In the genomic region with DNA sequence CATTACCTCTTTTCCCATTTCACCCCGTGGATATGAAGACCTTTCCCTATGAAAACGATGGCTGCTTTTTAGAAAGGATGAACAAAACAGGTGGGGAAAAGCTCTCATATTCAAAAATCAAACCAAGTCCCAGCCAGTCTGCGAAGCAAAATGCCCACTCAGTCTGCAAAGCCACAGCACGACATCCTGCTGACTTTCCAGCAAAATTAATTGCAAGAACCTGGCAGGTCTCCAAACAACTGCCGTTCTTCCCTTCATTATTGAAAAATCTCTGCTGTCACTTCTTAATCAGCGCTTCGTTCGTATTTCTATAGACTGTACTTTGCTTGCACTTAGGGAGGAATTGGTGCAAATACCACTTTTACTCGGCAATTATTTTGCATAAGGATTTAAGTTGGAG, we compare ENCODE assay signal across 17 cellular contexts.
DNase-seq lines count a peak whose midpoint lies in the region; TF ChIP-seq lines count a peak whose summit lies in the region.
"Had no signal": no experiment of that assay in that cellular context is flagged by ENCODE, and none has a peak within 500 bp of the region (broad histone marks: within the 10 kb centered on the region; RNA-seq: fewer than 3 reads in every experiment).

No MANE protein-coding gene starts in this region.

- H4K20me1 ChIP-seq in neural cell (ENCODE audit: insufficient read depth): no peaks in the 10 kb centered on the region

- H3K4me3 ChIP-seq in neural cell (ENCODE audit: low read length) (peak overlapping the region; percentile 41), MG63 (no peak overlapping the region), H7 (ENCODE audit: insufficient read depth, low read depth, low read length) (no peak overlapping the region)
- H3K4me3 ChIP-seq: K562 had no signal

- DNase-seq in DMS 273 (lab: John Stamatoyannopoulos, UW; ENCODE audit: unreplicated experiment) (peak; percentile 17), DMS 273 treated with DMSO at 0.1 percent for 48 hours (lab: John Stamatoyannopoulos, UW) (no peak), NCI-H146 treated with DMSO at 0.1 percent for 48 hours (lab: John Stamatoyannopoulos, UW; ENCODE audit: unreplicated experiment) (peak; percentile 15), OCI-M1 (lab: John Stamatoyannopoulos, UW) (peak; percentile 15), MG63 (no peak), H7 (no peak), ureter (ENCODE audit: low spot score) (no peak)
- DNase-seq: Calu3; CD4-positive, alpha-beta T cell; GF-D8; MV-4-11; NCI-H1694 treated with DMSO at 0.1 percent for 48 hours; NCI-H345; NCI-H526 had no signal

- no peak overlapping the region for H3K27ac ChIP-seq in neural cell (ENCODE audit: low read length)
- H3K27ac ChIP-seq: 22Rv1 had no signal

- no peak overlapping the region for H2AFZ ChIP-seq in neural cell (ENCODE audit: low read depth, low read length)

- H3K4me2 ChIP-seq in neural cell (ENCODE audit: low read length): no peak overlapping the region

- H3K36me3 ChIP-seq in neural cell (ENCODE audit: insufficient read depth, low read length) (no peaks in the 10 kb centered on the region), MG63 (no peaks in the 10 kb centered on the region), H7 (replicated peaks; ENCODE audit: control insufficient read depth, insufficient read depth, low read length) (no peaks in the 10 kb centered on the region)

- H3K27me3 ChIP-seq in neural cell (ENCODE audit: insufficient read depth, low read depth, low read length) (no peaks in the 10 kb centered on the region), MG63 (no peaks in the 10 kb centered on the region; the same call in 1 of the 2 replicates), H7 (ENCODE audit: control insufficient read depth, insufficient read depth, low read length) (no peaks in the 10 kb centered on the region)

- TF ChIP-seq CTCF in neural cell (IDR thresholded peaks at IDR 0.05; ENCODE audit: poor library complexity, severe bottlenecking): no peak

- H3F3A ChIP-seq in neural cell (ENCODE audit: insufficient read depth, low read length, poor library complexity, severe bottlenecking): no peaks in the 10 kb centered on the region

- no peaks in the 10 kb centered on the region for H3K79me2 ChIP-seq in neural cell (replicated peaks; ENCODE audit: insufficient read depth, low read length)

- H3K9ac ChIP-seq in neural cell (ENCODE audit: low read length): peak overlapping the region; percentile 3

- no peak for TF ChIP-seq EP300 in neural cell (conservative IDR thresholded peaks at IDR 0.05; ENCODE audit: poor library complexity, severe bottlenecking)

- H3K9me2 ChIP-seq in neural cell (ENCODE audit: insufficient read depth, low read length): no peaks in the 10 kb centered on the region

- no peak for TF ChIP-seq RAD21 in neural cell (conservative IDR thresholded peaks at IDR 0.05)

- no peaks in the 10 kb centered on the region for H3K9me3 ChIP-seq in neural cell (ENCODE audit: low read length)
- H3K9me3 ChIP-seq in MG63: no peaks in the 10 kb centered on the region

TF ChIP-seq in neural cell, 6 proteins besides CTCF, POLR2A, EP300 and RAD21:
- TF ChIP-seq, protein P1, sequence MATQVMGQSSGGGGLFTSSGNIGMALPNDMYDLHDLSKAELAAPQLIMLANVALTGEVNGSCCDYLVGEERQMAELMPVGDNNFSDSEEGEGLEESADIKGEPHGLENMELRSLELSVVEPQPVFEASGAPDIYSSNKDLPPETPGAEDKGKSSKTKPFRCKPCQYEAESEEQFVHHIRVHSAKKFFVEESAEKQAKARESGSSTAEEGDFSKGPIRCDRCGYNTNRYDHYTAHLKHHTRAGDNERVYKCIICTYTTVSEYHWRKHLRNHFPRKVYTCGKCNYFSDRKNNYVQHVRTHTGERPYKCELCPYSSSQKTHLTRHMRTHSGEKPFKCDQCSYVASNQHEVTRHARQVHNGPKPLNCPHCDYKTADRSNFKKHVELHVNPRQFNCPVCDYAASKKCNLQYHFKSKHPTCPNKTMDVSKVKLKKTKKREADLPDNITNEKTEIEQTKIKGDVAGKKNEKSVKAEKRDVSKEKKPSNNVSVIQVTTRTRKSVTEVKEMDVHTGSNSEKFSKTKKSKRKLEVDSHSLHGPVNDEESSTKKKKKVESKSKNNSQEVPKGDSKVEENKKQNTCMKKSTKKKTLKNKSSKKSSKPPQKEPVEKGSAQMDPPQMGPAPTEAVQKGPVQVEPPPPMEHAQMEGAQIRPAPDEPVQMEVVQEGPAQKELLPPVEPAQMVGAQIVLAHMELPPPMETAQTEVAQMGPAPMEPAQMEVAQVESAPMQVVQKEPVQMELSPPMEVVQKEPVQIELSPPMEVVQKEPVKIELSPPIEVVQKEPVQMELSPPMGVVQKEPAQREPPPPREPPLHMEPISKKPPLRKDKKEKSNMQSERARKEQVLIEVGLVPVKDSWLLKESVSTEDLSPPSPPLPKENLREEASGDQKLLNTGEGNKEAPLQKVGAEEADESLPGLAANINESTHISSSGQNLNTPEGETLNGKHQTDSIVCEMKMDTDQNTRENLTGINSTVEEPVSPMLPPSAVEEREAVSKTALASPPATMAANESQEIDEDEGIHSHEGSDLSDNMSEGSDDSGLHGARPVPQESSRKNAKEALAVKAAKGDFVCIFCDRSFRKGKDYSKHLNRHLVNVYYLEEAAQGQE (IDR thresholded peaks at IDR 0.05; ENCODE audit: borderline replicate concordance): no peak
- TF ChIP-seq EZH2 (IDR thresholded peaks at IDR 0.05; ENCODE audit: borderline replicate concordance, insufficient read depth, low read length, poor library complexity, severe bottlenecking) (no peak), MXI1 (conservative IDR thresholded peaks at IDR 0.05; ENCODE audit: poor library complexity, severe bottlenecking) (no peak), POLR2AphosphoS5 (IDR thresholded peaks at IDR 0.05) (no peak), SMC3 (conservative IDR thresholded peaks at IDR 0.05; ENCODE audit: poor library complexity) (no peak), TAF1 (IDR thresholded peaks at IDR 0.05; ENCODE audit: low read depth) (no peak)

Comparison
In these comparisons a context has a peak if more than half of its experiments do, and no peak if none do; other contexts are left out.
1. DNase-seq: peak in DMS 273 (single experiment), NCI-H146 treated with DMSO at 0.1 percent for 48 hours (single experiment) and OCI-M1 (single experiment); none in DMS 273 treated with DMSO at 0.1 percent for 48 hours (single experiment), MG63 (single experiment), H7 (single experiment) and ureter (single experiment).